In genomic region chr5:96716007-96716406, GRCh38 we compare ENCODE assay signal across 17 cellular contexts. TPM values are rescaled to one million over a fixed set of nuclear protein-coding genes. Genes with fewer than 3 reads are reported as not detected.
A peak's percentile ranks its signal among the peaks of the same experiment; 100 is the strongest.
DNase-seq lines count a peak whose midpoint lies in the region; ATAC-seq, FAIRE-seq and TF ChIP-seq lines count a peak whose summit lies in the region.
"Had no signal": no experiment of that assay in that cellular context is flagged by ENCODE, and none has a peak within 500 bp of the region (broad histone marks: within the 10 kb centered on the region; RNA-seq: fewer than 3 reads in every experiment).

No MANE protein-coding gene starts in this region.

- no peaks in the 10 kb centered on the region for H3K36me3 ChIP-seq in pancreas

- no peak for TF ChIP-seq CTCF in pancreas (IDR thresholded peaks at IDR 0.05)

- WGBS in pancreas, 2 donors = 58 to 62% methylated on average over 5 of the region's 5 CpGs

- H3K4me1 Mint-ChIP-seq in stimulated activated naive CD8-positive, alpha-beta T cell treated with anti-CD3 and anti-CD28 coated beads, Interleukin-15, amount 100 ng/mL, for 72 hours = peaks cover 41% of the 10 kb centered on the region
- peaks cover 44 to 66% of the 10 kb centered on the region in 2 donors for H3K4me1 Mint-ChIP-seq in effector memory CD8-positive, alpha-beta T cell (ENCODE audit: low read depth in 2 of 2)
- H3K4me1 Mint-ChIP-seq in activated T-helper 2 cell treated with anti-CD3 and anti-CD28 coated beads, Interferon-gamma antibody, Interleukin-2, Interleukin-4, amounts not matched to agents 10 μg/mL and 5 μg/mL and 100 μg/mL, durations not matched to agents 14 hours and 24 hours and 36 hours (ENCODE audit: low read depth) = peaks cover 19% of the 10 kb centered on the region

- peaks cover 0 to 4% of the 10 kb centered on the region in 2 donors for H3K9me3 Mint-ChIP-seq in stimulated activated naive CD8-positive, alpha-beta T cell treated with anti-CD3 and anti-CD28 coated beads, Interleukin-15, amount 100 ng/mL, for 72 hours
- H3K9me3 Mint-ChIP-seq in effector memory CD8-positive, alpha-beta T cell = no peaks in the 10 kb centered on the region
- H3K9me3 Mint-ChIP-seq in activated T-helper 2 cell treated with anti-CD3 and anti-CD28 coated beads, Interferon-gamma antibody, Interleukin-2, Interleukin-4, amounts not matched to agents 10 μg/mL and 5 μg/mL and 100 μg/mL, durations not matched to agents 14 hours and 24 hours and 36 hours = no peaks in the 10 kb centered on the region
- H3K9me3 Mint-ChIP-seq: GM23338 had no signal

- peaks cover 18% of the 10 kb centered on the region for H3K36me3 Mint-ChIP-seq in effector memory CD8-positive, alpha-beta T cell (ENCODE audit: insufficient read depth)
- peaks cover 10% of the 10 kb centered on the region for H3K36me3 Mint-ChIP-seq in activated T-helper 2 cell treated with anti-CD3 and anti-CD28 coated beads, Interferon-gamma antibody, Interleukin-2, Interleukin-4, amounts not matched to agents 10 μg/mL and 5 μg/mL and 100 μg/mL, durations not matched to agents 14 hours and 24 hours and 36 hours (ENCODE audit: low read depth)

- DNase-seq in stimulated activated naive CD8-positive, alpha-beta T cell treated with anti-CD3 and anti-CD28 coated beads, Interleukin-15, amount 100 ng/mL, for 72 hours = peak in 1 of 2 donors; percentile 23
- DNase-seq in stimulated activated naive CD8-positive, alpha-beta T cell treated with anti-CD3 and anti-CD28 coated beads, Interleukin-15, Interleukin-2, amounts not matched to agents 100 U/mL and 50 U/mL, for 24 hours = no peak
- no peak for DNase-seq in effector memory CD8-positive, alpha-beta T cell
- DNase-seq in pancreas = no peak
- DNase-seq in NCI-H2107 (lab: John Stamatoyannopoulos, UW) = no peak
- no peak for DNase-seq in glomerular visceral epithelial cell (ENCODE audit: extremely low spot score)
- no peak for DNase-seq in activated T-helper 2 cell treated with anti-CD3 and anti-CD28 coated beads, Interferon-gamma antibody, Interleukin-2, Interleukin-4, amounts not matched to agents 10 μg/mL and 5 μg/mL and 100 μg/mL, durations not matched to agents 14 hours and 24 hours and 36 hours (ENCODE audit: low spot score)
- DNase-seq: activated naive CD4-positive, alpha-beta T cell treated with anti-CD3 and anti-CD28 coated beads, Interleukin-2, amount 50 U/mL, for 16 hours; caudate nucleus; head of caudate nucleus; NCI-H1436; NCI-H524 treated with DMSO at 0.1 percent for 48 hours; occipital lobe had no signal

- H3K27me3 Mint-ChIP-seq in stimulated activated naive CD8-positive, alpha-beta T cell treated with anti-CD3 and anti-CD28 coated beads, Interleukin-15, amount 100 ng/mL, for 72 hours = no peaks in the 10 kb centered on the region
- no peaks in the 10 kb centered on the region for H3K27me3 Mint-ChIP-seq in effector memory CD8-positive, alpha-beta T cell
- H3K27me3 Mint-ChIP-seq in activated T-helper 2 cell treated with anti-CD3 and anti-CD28 coated beads, Interferon-gamma antibody, Interleukin-2, Interleukin-4, amounts not matched to agents 10 μg/mL and 5 μg/mL and 100 μg/mL, durations not matched to agents 14 hours and 24 hours and 36 hours (ENCODE audit: low read depth) = no peaks in the 10 kb centered on the region
- H3K27me3 Mint-ChIP-seq: B cell had no signal

- intact Hi-C loops in pancreas (cut with DNase I) = no loop called here
- intact Hi-C loops in activated T-helper 2 cell treated with anti-CD3 and anti-CD28 coated beads, Interferon-gamma antibody, Interleukin-2, Interleukin-4, amounts not matched to agents 10 μg/mL and 5 μg/mL and 100 μg/mL, durations not matched to agents 14 hours and 24 hours and 36 hours (cut with micrococcal nuclease) = no loop called here

- no peak overlapping the region for H3K4me3 Mint-ChIP-seq in stimulated activated naive CD8-positive, alpha-beta T cell treated with anti-CD3 and anti-CD28 coated beads, Interleukin-15, amount 100 ng/mL, for 72 hours
- H3K4me3 Mint-ChIP-seq in effector memory CD8-positive, alpha-beta T cell = peak overlapping the region; percentile 22 to 37
- H3K4me3 Mint-ChIP-seq in activated T-helper 2 cell treated with anti-CD3 and anti-CD28 coated beads, Interferon-gamma antibody, Interleukin-2, Interleukin-4, amounts not matched to agents 10 μg/mL and 5 μg/mL and 100 μg/mL, durations not matched to agents 14 hours and 24 hours and 36 hours (ENCODE audit: low read depth) = no peak overlapping the region
- H3K4me3 Mint-ChIP-seq: B cell, GM23338 had no signal

- H3K9me3 ChIP-seq in pancreas = no peaks in the 10 kb centered on the region

- peak overlapping the region; percentile 85 to 94 for H3K27ac Mint-ChIP-seq in stimulated activated naive CD8-positive, alpha-beta T cell treated with anti-CD3 and anti-CD28 coated beads, Interleukin-15, amount 100 ng/mL, for 72 hours
- peak overlapping the region; percentile 96 to 98 for H3K27ac Mint-ChIP-seq in effector memory CD8-positive, alpha-beta T cell
- no peak overlapping the region for H3K27ac Mint-ChIP-seq in activated T-helper 2 cell treated with anti-CD3 and anti-CD28 coated beads, Interferon-gamma antibody, Interleukin-2, Interleukin-4, amounts not matched to agents 10 μg/mL and 5 μg/mL and 100 μg/mL, durations not matched to agents 14 hours and 24 hours and 36 hours
- H3K27ac Mint-ChIP-seq: B cell had no signal

- H3K27ac ChIP-seq in pancreas = peak overlapping the region; percentile 71 to 77 (median 74)

- H3K4me3 ChIP-seq in pancreas = no peak overlapping the region
- H3K4me3 ChIP-seq: GM23338 had no signal

- FAIRE-seq in pancreas (lab: Jason Lieb, UNC) = no peak
- FAIRE-seq: G401.6 had no signal

- peaks cover 27 to 51% (median 33%) of the 10 kb centered on the region in 3 donors for H3K4me1 ChIP-seq in pancreas

- no peaks in the 10 kb centered on the region for H3K27me3 ChIP-seq in pancreas

- ATAC-seq in stimulated activated naive CD8-positive, alpha-beta T cell treated with anti-CD3 and anti-CD28 coated beads, Interleukin-15, amount 100 ng/mL, for 72 hours = peak; percentile 79
- ATAC-seq in stimulated activated naive CD8-positive, alpha-beta T cell treated with anti-CD3 and anti-CD28 coated beads, Interleukin-15, Interleukin-2, amounts not matched to agents 100 U/mL and 50 U/mL, for 24 hours = no peak
- peak; percentile 71 for ATAC-seq in effector memory CD8-positive, alpha-beta T cell (replicated peaks)
- ATAC-seq in pancreas = no peak
- ATAC-seq in HG03432 (IDR thresholded peaks at IDR 0.05; ENCODE audit: unreplicated experiment) = no peak

RNA-seq across cellular contexts. Expression of gene CAST, which starts 53.8 kb away (rescaled TPM):
- 100 to 1,000 TPM in 1 of 6 donors, 10 to 100 TPM in 5; 56.4 to 100 (median 68.1) TPM for total RNA-seq in pancreas
- polyA plus RNA-seq in pancreas = 10 to 100 TPM; 26.5 to 37.5 TPM
- 110 TPM in 2 replicates for total RNA-seq in activated T-helper 2 cell treated with anti-CD3 and anti-CD28 coated beads, Interferon-gamma antibody, Interleukin-2, Interleukin-4, amounts not matched to agents 10 μg/mL and 5 μg/mL and 100 μg/mL, durations not matched to agents 14 hours and 24 hours and 36 hours

Comparison
In these comparisons a context has a peak if more than half of its experiments do, and no peak if none do; other contexts are left out.
1. ATAC-seq: peak in stimulated activated naive CD8-positive, alpha-beta T cell treated with anti-CD3 and anti-CD28 coated beads, Interleukin-15, amount 100 ng/mL, for 72 hours (single experiment) and effector memory CD8-positive, alpha-beta T cell (single experiment); none in stimulated activated naive CD8-positive, alpha-beta T cell treated with anti-CD3 and anti-CD28 coated beads, Interleukin-15, Interleukin-2, amounts not matched to agents 100 U/mL and 50 U/mL, for 24 hours (single experiment), pancreas (0 of 4) and HG03432 (single experiment).
2. H3K4me3 Mint-ChIP-seq: peak in effector memory CD8-positive, alpha-beta T cell (2 of 2); none in stimulated activated naive CD8-positive, alpha-beta T cell treated with anti-CD3 and anti-CD28 coated beads, Interleukin-15, amount 100 ng/mL, for 72 hours (0 of 2) and activated T-helper 2 cell treated with anti-CD3 and anti-CD28 coated beads, Interferon-gamma antibody, Interleukin-2, Interleukin-4, amounts not matched to agents 10 μg/mL and 5 μg/mL and 100 μg/mL, durations not matched to agents 14 hours and 24 hours and 36 hours (single experiment).